2 cellular contexts compared by ENCODE assay signal in the genomic region with DNA sequence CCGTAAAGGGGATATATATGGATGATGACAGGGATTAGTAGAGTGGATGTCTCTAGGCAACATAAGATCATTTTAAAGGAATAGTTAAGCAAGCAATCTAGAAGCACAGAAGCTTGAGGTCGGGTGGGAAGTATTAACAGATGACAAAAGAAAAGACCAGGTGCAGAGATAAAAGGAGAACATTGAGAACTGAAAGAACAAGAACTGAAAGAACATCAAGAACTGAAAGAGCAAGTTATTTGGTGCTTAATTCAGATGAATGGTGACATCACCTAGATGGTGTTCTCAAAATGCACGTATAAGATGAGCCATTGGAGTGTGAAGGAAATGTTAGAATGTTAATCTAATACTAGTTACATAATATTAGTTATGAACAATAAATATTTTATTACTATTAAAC.
TF ChIP-seq lines count a peak whose summit lies in the region.

No MANE protein-coding gene starts in this region.

TF ChIP-seq in GM12878, 131 proteins besides CTCF, POLR2A, EP300 and RAD21 (continued from another document):
- no peak for TF ChIP-seq HDAC6 (IDR thresholded peaks at IDR 0.05; ENCODE audit: unreplicated experiment)
- peak; percentile 69; the same call in 1 of the 2 replicates for TF ChIP-seq MTA2 (IDR thresholded peaks at IDR 0.05; ENCODE audit: low read depth)
- TF ChIP-seq, protein P1, sequence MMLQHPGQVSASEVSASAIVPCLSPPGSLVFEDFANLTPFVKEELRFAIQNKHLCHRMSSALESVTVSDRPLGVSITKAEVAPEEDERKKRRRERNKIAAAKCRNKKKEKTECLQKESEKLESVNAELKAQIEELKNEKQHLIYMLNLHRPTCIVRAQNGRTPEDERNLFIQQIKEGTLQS (IDR thresholded peaks at IDR 0.05; ENCODE audit: borderline replicate concordance, extremely low read depth, low read depth, low read length) = no peak
- TF ChIP-seq IKZF1 (conservative IDR thresholded peaks at IDR 0.05) = no peak
- TF ChIP-seq, protein P2, sequence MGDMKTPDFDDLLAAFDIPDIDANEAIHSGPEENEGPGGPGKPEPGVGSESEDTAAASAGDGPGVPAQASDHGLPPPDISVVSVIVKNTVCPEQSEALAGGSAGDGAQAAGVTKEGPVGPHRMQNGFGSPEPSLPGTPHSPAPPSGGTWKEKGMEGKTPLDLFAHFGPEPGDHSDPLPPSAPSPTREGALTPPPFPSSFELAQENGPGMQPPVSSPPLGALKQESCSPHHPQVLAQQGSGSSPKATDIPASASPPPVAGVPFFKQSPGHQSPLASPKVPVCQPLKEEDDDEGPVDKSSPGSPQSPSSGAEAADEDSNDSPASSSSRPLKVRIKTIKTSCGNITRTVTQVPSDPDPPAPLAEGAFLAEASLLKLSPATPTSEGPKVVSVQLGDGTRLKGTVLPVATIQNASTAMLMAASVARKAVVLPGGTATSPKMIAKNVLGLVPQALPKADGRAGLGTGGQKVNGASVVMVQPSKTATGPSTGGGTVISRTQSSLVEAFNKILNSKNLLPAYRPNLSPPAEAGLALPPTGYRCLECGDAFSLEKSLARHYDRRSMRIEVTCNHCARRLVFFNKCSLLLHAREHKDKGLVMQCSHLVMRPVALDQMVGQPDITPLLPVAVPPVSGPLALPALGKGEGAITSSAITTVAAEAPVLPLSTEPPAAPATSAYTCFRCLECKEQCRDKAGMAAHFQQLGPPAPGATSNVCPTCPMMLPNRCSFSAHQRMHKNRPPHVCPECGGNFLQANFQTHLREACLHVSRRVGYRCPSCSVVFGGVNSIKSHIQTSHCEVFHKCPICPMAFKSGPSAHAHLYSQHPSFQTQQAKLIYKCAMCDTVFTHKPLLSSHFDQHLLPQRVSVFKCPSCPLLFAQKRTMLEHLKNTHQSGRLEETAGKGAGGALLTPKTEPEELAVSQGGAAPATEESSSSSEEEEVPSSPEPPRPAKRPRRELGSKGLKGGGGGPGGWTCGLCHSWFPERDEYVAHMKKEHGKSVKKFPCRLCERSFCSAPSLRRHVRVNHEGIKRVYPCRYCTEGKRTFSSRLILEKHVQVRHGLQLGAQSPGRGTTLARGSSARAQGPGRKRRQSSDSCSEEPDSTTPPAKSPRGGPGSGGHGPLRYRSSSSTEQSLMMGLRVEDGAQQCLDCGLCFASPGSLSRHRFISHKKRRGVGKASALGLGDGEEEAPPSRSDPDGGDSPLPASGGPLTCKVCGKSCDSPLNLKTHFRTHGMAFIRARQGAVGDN (IDR thresholded peaks at IDR 0.05) = peak; percentile 44; the same call in 1 of the 2 replicates
- TF ChIP-seq NFIC (IDR thresholded peaks at IDR 0.05; ENCODE audit: low read depth, low read length) = peak; percentile 38; the same call in 1 of the 2 replicates
- no peak for TF ChIP-seq DPF2 (IDR thresholded peaks at IDR 0.05)
- TF ChIP-seq ZNF217 (IDR thresholded peaks at IDR 0.05) = no peak
- TF ChIP-seq, protein P3, sequence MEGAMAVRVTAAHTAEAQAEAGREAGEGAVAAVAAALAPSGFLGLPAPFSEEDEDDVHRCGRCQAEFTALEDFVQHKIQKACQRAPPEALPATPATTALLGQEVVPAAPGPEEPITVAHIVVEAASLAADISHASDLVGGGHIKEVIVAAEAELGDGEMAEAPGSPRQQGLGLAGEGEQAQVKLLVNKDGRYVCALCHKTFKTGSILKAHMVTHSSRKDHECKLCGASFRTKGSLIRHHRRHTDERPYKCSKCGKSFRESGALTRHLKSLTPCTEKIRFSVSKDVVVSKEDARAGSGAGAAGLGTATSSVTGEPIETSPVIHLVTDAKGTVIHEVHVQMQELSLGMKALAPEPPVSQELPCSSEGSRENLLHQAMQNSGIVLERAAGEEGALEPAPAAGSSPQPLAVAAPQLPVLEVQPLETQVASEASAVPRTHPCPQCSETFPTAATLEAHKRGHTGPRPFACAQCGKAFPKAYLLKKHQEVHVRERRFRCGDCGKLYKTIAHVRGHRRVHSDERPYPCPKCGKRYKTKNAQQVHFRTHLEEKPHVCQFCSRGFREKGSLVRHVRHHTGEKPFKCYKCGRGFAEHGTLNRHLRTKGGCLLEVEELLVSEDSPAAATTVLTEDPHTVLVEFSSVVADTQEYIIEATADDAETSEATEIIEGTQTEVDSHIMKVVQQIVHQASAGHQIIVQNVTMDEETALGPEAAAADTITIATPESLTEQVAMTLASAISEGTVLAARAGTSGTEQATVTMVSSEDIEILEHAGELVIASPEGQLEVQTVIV (IDR thresholded peaks at IDR 0.05; ENCODE audit: borderline replicate concordance, partially characterized antibody) = no peak
- TF ChIP-seq CREB1 (IDR thresholded peaks at IDR 0.05; ENCODE audit: low read depth) = peak; percentile 41; the same call in 1 of the 2 replicates
- TF ChIP-seq HCFC1 (IDR thresholded peaks at IDR 0.05; ENCODE audit: low read length) = no peak
- peak; percentile 52; the same call in 1 of the 2 replicates for TF ChIP-seq TCF7 (IDR thresholded peaks at IDR 0.05; ENCODE audit: borderline replicate concordance)
- 0 out of 2 replicates have a peak, but pooled peaks have one; percentile 31 for TF ChIP-seq SPI1 (IDR thresholded peaks at IDR 0.05; ENCODE audit: borderline replicate concordance, insufficient read depth, low read depth, low read length)
- TF ChIP-seq KLF5 (IDR thresholded peaks at IDR 0.05; ENCODE audit: partially characterized antibody) = no peak
- TF ChIP-seq NBN (IDR thresholded peaks at IDR 0.05) = peak; percentile 57; the same call in 1 of the 2 replicates
- TF ChIP-seq, protein P4, sequence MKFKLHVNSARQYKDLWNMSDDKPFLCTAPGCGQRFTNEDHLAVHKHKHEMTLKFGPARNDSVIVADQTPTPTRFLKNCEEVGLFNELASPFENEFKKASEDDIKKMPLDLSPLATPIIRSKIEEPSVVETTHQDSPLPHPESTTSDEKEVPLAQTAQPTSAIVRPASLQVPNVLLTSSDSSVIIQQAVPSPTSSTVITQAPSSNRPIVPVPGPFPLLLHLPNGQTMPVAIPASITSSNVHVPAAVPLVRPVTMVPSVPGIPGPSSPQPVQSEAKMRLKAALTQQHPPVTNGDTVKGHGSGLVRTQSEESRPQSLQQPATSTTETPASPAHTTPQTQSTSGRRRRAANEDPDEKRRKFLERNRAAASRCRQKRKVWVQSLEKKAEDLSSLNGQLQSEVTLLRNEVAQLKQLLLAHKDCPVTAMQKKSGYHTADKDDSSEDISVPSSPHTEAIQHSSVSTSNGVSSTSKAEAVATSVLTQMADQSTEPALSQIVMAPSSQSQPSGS (IDR thresholded peaks at IDR 0.05; ENCODE audit: low read length) = peak; percentile 66
- peak; percentile 6 for TF ChIP-seq SMAD1 (IDR thresholded peaks at IDR 0.05; ENCODE audit: low read depth, partially characterized antibody)
- no peak for TF ChIP-seq GATAD2B (conservative IDR thresholded peaks at IDR 0.05; ENCODE audit: low read depth)
- TF ChIP-seq TCF12 (IDR thresholded peaks at IDR 0.05; ENCODE audit: low read depth, low read length) = 0 out of 2 replicates have a peak, but pooled peaks have one; percentile 50
- peak; percentile 48; the same call in 1 of the 2 replicates for TF ChIP-seq CREM (IDR thresholded peaks at IDR 0.05; ENCODE audit: low read depth)
- TF ChIP-seq ESRRA (IDR thresholded peaks at IDR 0.05; ENCODE audit: low read length) = no peak
- TF ChIP-seq ATF7 (IDR thresholded peaks at IDR 0.05; ENCODE audit: low read depth) = peak; percentile 97

TF ChIP-seq in HepG2, 621 proteins besides CTCF, POLR2A, EP300 and RAD21 (continued from another document):
- TF ChIP-seq CBX2 (IDR thresholded peaks at IDR 0.05; ENCODE audit: low read depth, low read length) = no peak
- no peak for TF ChIP-seq CBX2 (CRISPR knock-in tag; IDR thresholded peaks at IDR 0.05; ENCODE audit: low read depth)
- TF ChIP-seq ZNF136 (CRISPR knock-in tag; IDR thresholded peaks at IDR 0.05; ENCODE audit: low read depth) = no peak
- TF ChIP-seq, protein P5, sequence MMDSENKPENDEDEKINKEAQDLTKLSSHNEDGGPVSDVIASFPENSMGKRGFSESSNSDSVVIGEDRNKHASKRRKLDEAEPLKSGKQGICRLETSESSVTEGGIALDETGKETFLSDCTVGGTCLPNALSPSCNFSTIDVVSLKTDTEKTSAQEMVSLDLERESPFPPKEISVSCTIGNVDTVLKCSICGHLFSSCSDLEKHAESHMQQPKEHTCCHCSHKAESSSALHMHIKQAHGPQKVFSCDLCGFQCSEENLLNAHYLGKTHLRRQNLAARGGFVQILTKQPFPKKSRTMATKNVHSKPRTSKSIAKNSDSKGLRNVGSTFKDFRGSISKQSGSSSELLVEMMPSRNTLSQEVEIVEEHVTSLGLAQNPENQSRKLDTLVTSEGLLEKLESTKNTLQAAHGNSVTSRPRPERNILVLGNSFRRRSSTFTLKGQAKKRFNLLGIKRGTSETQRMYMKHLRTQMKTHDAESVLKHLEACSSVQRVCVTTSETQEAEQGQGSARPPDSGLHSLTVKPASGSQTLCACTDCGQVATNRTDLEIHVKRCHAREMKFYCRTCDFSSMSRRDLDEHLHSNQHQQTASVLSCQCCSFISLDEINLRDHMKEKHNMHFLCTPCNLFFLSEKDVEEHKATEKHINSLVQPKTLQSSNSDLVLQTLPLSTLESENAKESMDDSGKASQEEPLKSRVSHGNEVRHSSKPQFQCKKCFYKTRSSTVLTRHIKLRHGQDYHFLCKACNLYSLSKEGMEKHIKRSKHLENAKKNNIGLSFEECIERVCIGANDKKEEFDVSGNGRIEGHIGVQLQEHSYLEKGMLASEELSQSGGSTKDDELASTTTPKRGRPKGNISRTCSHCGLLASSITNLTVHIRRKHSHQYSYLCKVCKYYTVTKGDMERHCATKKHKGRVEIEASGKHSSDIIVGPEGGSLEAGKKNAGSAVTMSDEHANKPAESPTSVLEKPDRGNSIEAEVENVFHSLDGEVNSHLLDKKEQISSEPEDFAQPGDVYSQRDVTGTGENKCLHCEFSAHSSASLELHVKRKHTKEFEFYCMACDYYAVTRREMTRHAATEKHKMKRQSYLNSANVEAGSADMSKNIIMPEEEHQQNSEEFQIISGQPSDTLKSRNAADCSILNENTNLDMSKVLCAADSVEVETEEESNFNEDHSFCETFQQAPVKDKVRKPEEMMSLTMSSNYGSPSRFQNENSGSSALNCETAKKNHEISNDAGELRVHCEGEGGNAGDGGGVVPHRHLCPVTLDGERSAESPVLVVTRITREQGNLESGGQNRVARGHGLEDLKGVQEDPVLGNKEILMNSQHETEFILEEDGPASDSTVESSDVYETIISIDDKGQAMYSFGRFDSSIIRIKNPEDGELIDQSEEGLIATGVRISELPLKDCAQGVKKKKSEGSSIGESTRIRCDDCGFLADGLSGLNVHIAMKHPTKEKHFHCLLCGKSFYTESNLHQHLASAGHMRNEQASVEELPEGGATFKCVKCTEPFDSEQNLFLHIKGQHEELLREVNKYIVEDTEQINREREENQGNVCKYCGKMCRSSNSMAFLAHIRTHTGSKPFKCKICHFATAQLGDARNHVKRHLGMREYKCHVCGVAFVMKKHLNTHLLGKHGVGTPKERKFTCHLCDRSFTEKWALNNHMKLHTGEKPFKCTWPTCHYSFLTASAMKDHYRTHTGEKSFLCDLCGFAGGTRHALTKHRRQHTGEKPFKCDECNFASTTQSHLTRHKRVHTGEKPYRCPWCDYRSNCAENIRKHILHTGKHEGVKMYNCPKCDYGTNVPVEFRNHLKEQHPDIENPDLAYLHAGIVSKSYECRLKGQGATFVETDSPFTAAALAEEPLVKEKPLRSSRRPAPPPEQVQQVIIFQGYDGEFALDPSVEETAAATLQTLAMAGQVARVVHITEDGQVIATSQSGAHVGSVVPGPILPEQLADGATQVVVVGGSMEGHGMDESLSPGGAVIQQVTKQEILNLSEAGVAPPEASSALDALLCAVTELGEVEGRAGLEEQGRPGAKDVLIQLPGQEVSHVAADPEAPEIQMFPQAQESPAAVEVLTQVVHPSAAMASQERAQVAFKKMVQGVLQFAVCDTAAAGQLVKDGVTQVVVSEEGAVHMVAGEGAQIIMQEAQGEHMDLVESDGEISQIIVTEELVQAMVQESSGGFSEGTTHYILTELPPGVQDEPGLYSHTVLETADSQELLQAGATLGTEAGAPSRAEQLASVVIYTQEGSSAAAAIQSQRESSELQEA (CRISPR knock-in tag; IDR thresholded peaks at IDR 0.05; ENCODE audit: not compliant biosample characterization) = no peak
- TF ChIP-seq SMARCC2 (IDR thresholded peaks at IDR 0.05) = no peak
- no peak for TF ChIP-seq NFKB2 (CRISPR knock-in tag; IDR thresholded peaks at IDR 0.05; ENCODE audit: borderline replicate concordance)
- TF ChIP-seq ZBTB1 (CRISPR knock-in tag; IDR thresholded peaks at IDR 0.05; ENCODE audit: borderline replicate concordance) = no peak
- no peak for TF ChIP-seq NBN (conservative IDR thresholded peaks at IDR 0.05)
- TF ChIP-seq IKZF4 (CRISPR knock-in tag; IDR thresholded peaks at IDR 0.05; ENCODE audit: borderline replicate concordance, low read depth, not compliant biosample characterization) = no peak
- TF ChIP-seq, protein P6, sequence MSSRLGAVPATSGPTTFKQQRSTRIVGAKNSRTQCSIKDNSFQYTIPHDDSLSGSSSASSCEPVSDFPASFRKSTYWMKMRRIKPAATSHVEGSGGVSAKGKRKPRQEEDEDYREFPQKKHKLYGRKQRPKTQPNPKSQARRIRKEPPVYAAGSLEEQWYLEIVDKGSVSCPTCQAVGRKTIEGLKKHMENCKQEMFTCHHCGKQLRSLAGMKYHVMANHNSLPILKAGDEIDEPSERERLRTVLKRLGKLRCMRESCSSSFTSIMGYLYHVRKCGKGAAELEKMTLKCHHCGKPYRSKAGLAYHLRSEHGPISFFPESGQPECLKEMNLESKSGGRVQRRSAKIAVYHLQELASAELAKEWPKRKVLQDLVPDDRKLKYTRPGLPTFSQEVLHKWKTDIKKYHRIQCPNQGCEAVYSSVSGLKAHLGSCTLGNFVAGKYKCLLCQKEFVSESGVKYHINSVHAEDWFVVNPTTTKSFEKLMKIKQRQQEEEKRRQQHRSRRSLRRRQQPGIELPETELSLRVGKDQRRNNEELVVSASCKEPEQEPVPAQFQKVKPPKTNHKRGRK (CRISPR knock-in tag; IDR thresholded peaks at IDR 0.05) = no peak
- TF ChIP-seq FOXK1 (CRISPR knock-in tag; IDR thresholded peaks at IDR 0.05; ENCODE audit: borderline replicate concordance, low read depth) = no peak
